In the genomic region with DNA sequence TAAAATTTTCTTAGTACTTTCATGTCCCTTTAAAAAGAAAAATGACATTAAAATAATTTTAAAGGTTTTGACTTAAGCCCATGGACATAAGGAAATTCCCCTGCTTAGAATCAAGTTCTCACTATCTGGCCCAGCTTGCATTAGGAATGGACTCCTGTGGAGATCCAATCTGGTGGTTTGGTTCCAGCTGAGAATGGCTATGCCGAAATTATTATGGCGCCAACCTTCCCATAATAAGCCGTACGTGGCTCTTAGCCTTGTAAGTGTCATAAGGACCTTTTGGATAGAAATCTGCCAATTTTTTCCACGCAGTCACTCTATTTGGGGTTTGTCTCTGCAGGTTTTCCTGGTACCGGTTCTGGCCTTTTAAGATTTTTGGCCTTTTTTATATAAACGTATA, we compare ENCODE assay signal across 20 cellular contexts.
DNase-seq lines count a peak whose midpoint lies in the region.
"Had no signal": no experiment of that assay in that cellular context is flagged by ENCODE, and none has a peak within 500 bp of the region (broad histone marks: within the 10 kb centered on the region; RNA-seq: fewer than 3 reads in every experiment).

No MANE protein-coding gene starts in this region.

- in situ Hi-C loops in G401 (cut with HindIII; ENCODE audit: low sequenced_read_pairs) = no loop called here

- H3K9me3 ChIP-seq in effector memory CD4-positive, alpha-beta T cell (ENCODE audit: control insufficient read depth, low read length) = no peaks in the 10 kb centered on the region
- H3K9me3 ChIP-seq: BE2C had no signal

- H3K36me3 ChIP-seq in effector memory CD4-positive, alpha-beta T cell (ENCODE audit: control insufficient read depth, insufficient read depth, low read length) = no peaks in the 10 kb centered on the region
- H3K36me3 ChIP-seq: BE2C; BLaER1 treated with 17β-estradiol and CSF1 and Interleukin-3, amounts not matched to agents 10 nM and 100 nM had no signal

- no peak overlapping the region for H3K4me3 ChIP-seq in effector memory CD4-positive, alpha-beta T cell (ENCODE audit: insufficient read depth, low read depth, low read length, poor library complexity, severe bottlenecking)
- H3K4me3 ChIP-seq: BLaER1 treated with 17β-estradiol and CSF1 and Interleukin-3, amounts not matched to agents 10 nM and 100 nM; GM12878 had no signal

- no peak overlapping the region for H3K27ac ChIP-seq in effector memory CD4-positive, alpha-beta T cell (ENCODE audit: insufficient read depth, low read length, poor library complexity, severe bottlenecking)
- H3K27ac ChIP-seq: BLaER1 treated with 17β-estradiol and CSF1 and Interleukin-3, amounts not matched to agents 10 nM and 100 nM; C4-2B had no signal

- no peaks in the 10 kb centered on the region for H3K4me1 ChIP-seq in effector memory CD4-positive, alpha-beta T cell (ENCODE audit: control insufficient read depth, insufficient read depth, low read length, poor library complexity, severe bottlenecking)
- H3K4me1 ChIP-seq: BE2C, Caco-2 had no signal

- DNase-seq in G401 (ENCODE audit: low spot score) (peak; percentile 98), cerebellar cortex (ENCODE audit: low spot score) (peak; percentile 97), cerebellum (ENCODE audit: low spot score) (peak; percentile 78), pons (ENCODE audit: low spot score) (peak; percentile 5), islet precursor cell (no peak), amniotic stem cell (lab: John Stamatoyannopoulos, UW) (no peak)
- no peak for DNase-seq in activated CD4-positive, CD25-positive, alpha-beta regulatory T cell (lab: John Stamatoyannopoulos, UW)
- DNase-seq in effector memory CD4-positive, alpha-beta T cell = no peak
- DNase-seq: 8988T; ACHN; BE2C; Caco-2; Calu3; CD4-positive, alpha-beta T cell; CD8-positive, alpha-beta T cell; DMS79 treated with DMSO at 0.1 percent for 48 hours; GDM1 had no signal

- no peaks in the 10 kb centered on the region for H3K27me3 ChIP-seq in effector memory CD4-positive, alpha-beta T cell (replicated peaks; ENCODE audit: control insufficient read depth, insufficient read depth, low read length, poor library complexity, severe bottlenecking)
- H3K27me3 ChIP-seq: BE2C; BLaER1 treated with 17β-estradiol and CSF1 and Interleukin-3, amounts not matched to agents 10 nM and 100 nM had no signal

Comparison
In these comparisons a context has a peak if more than half of its experiments do, and no peak if none do; other contexts are left out.
1. DNase-seq: peak in G401 (single experiment), cerebellar cortex (single experiment), cerebellum (single experiment) and pons (single experiment); none in activated CD4-positive, CD25-positive, alpha-beta regulatory T cell (0 of 4), effector memory CD4-positive, alpha-beta T cell (0 of 3), islet precursor cell (single experiment) and amniotic stem cell (single experiment).